Comparison of ENCODE assay signal across 8 cellular contexts in genomic region chr19:50657672-50658437, GRCh38. TPM values are rescaled to one million over a fixed set of nuclear protein-coding genes. Genes with fewer than 3 reads are reported as not detected.
DNase-seq lines count a peak whose midpoint lies in the region; ATAC-seq, FAIRE-seq and TF ChIP-seq lines count a peak whose summit lies in the region.

No MANE protein-coding gene starts in this region.

- H3K27me3 Mint-ChIP-seq in GM23338 (ENCODE audit: insufficient read depth, low read depth, poor library complexity), result peaks cover 15% of the 10 kb centered on the region
- peaks cover 60% of the 10 kb centered on the region for H3K27me3 Mint-ChIP-seq in activated CD8-positive, alpha-beta T cell treated with anti-CD3 and anti-CD28 coated beads for 36 hours

- peak overlapping the region; percentile 94 for H3K4me3 ChIP-seq in GM23338
- no peak overlapping the region for H3K4me3 ChIP-seq in HepG2 (replicated peaks in 1 of 3; ENCODE audit: insufficient read depth in 1 of 3, low read depth in 2 of 3, low read length in 3 of 3)

- ATAC-seq in GM23338 (peak; percentile 88), HepG2 (peak; percentile 76), HG03521 (IDR thresholded peaks at IDR 0.05; ENCODE audit: unreplicated experiment) (no peak)
- ATAC-seq in activated CD8-positive, alpha-beta T cell treated with anti-CD3 and anti-CD28 coated beads for 36 hours, result peak; percentile 94

- peaks cover 3% of the 10 kb centered on the region; the same call in 1 of the 2 replicates for H3K9me3 ChIP-seq in HepG2 (ENCODE audit: low read length)

- H3K27me3 ChIP-seq in GM23338 (ENCODE audit: insufficient read depth) (no peaks in the 10 kb centered on the region), HepG2 (ENCODE audit: control insufficient read depth in 1 of 2, insufficient read depth in 2 of 2, low read length in 2 of 2) (0 out of 5 replicates have a peak, but pooled peaks cover 0 to 5% of the 10 kb centered on the region in 2 experiments)

- H3K4me2 ChIP-seq in GM23338, result peak overlapping the region; percentile 93
- no peak overlapping the region for H3K4me2 ChIP-seq in HepG2 (ENCODE audit: low read depth, low read length)

- no peak for TF ChIP-seq POLR2A in HepG2 (IDR thresholded peaks at IDR 0.05; ENCODE audit: insufficient read depth in 1 of 2, low read depth in 2 of 2, low read length in 2 of 2)

- TF ChIP-seq RAD21 in HepG2 (CRISPR knock-in tag; IDR thresholded peaks at IDR 0.05), result no peak

- no peak overlapping the region for H3K27ac Mint-ChIP-seq in GM23338
- H3K27ac Mint-ChIP-seq in activated CD8-positive, alpha-beta T cell treated with anti-CD3 and anti-CD28 coated beads for 36 hours, result peak overlapping the region; percentile 90

- no peak for FAIRE-seq in HepG2 (lab: Jason Lieb, UNC)

- H3K79me2 ChIP-seq in GM23338 (replicated peaks; ENCODE audit: insufficient read depth) (no peaks in the 10 kb centered on the region), HepG2 (ENCODE audit: insufficient read depth, low read length) (no peaks in the 10 kb centered on the region)

- H2AFZ ChIP-seq in GM23338 (peak overlapping the region; percentile 70; the same call in 1 of the 2 replicates), HepG2 (ENCODE audit: low read length) (no peak overlapping the region)

- TF ChIP-seq EP300 in HepG2 (IDR thresholded peaks at IDR 0.05; ENCODE audit: low read depth in 2 of 2, low read length in 2 of 2) (no peak), HepG2 (CRISPR knock-in tag; IDR thresholded peaks at IDR 0.05; ENCODE audit: borderline replicate concordance) (no peak)

- peak overlapping the region; percentile 82 for H3K27ac ChIP-seq in GM23338 (ENCODE audit: low read depth)
- no peak overlapping the region for H3K27ac ChIP-seq in HepG2 (ENCODE audit: extremely low read length, insufficient read depth, low read length)

- intact Hi-C loops in activated CD8-positive, alpha-beta T cell treated with anti-CD3 and anti-CD28 coated beads for 36 hours (cut with micrococcal nuclease), result no loop called here
- intact Hi-C loops in HepG2 (cut with micrococcal nuclease; ENCODE audit: unreplicated experiment), result no loop called here

- in situ Hi-C loops in HepG2 (cut with HindIII; ENCODE audit: extremely low pct_ligation_motif_present, low pct_unique_long_range_greater_than_20kb), result no loop called here

- no peak for TF ChIP-seq CTCF in GM23338 (conservative IDR thresholded peaks at IDR 0.05; ENCODE audit: low read depth in 2 of 2)
- TF ChIP-seq CTCF in activated CD8-positive, alpha-beta T cell treated with anti-CD3 and anti-CD28 coated beads for 36 hours (IDR thresholded peaks at IDR 0.05), result no peak
- no peak for TF ChIP-seq CTCF in HepG2 (CRISPR knock-in tag; IDR thresholded peaks at IDR 0.05)

- H3F3A ChIP-seq in GM23338 (replicated peaks; ENCODE audit: low read depth), result 0 out of 2 replicates have a peak, but pooled peaks cover 2% of the 10 kb centered on the region

- BruUV-seq in HepG2 (replicated peaks; lab: Mats Ljungman, UMichigan), result no TSS peak

- H3K36me3 ChIP-seq in GM23338 (ENCODE audit: insufficient read depth), result no peaks in the 10 kb centered on the region
- no peaks in the 10 kb centered on the region for H3K36me3 ChIP-seq in HepG2 (replicated peaks in 1 of 2; ENCODE audit: control insufficient read depth in 1 of 2, insufficient read depth in 2 of 2, low read length in 2 of 2)

- no peak overlapping the region for H3K9ac ChIP-seq in HepG2 (ENCODE audit: insufficient read depth, low read depth, low read length)

- POLR2A ChIA-PET in activated CD8-positive, alpha-beta T cell treated with anti-CD3 and anti-CD28 coated beads for 36 hours (lab: Charles Lee), result interaction anchor here (0.5 kb wide), 1 partner anchor 67 kb away, joined by 3 read pairs; no protein-coding TSS in a partner anchor
- POLR2A ChIA-PET in HepG2 (lab: Yijun Ruan, JAX), result no interaction called here

- H3K9me2 ChIP-seq in GM23338 (ENCODE audit: insufficient read depth), result no peaks in the 10 kb centered on the region

- no peaks in the 10 kb centered on the region; the same call in 1 of the 2 replicates for H4K20me1 ChIP-seq in GM23338 (replicated peaks; ENCODE audit: insufficient read depth)
- no peaks in the 10 kb centered on the region for H4K20me1 ChIP-seq in HepG2 (ENCODE audit: insufficient read depth, low read length)

- peak; percentile 91 to 93 for DNase-seq in AML-193 (lab: John Stamatoyannopoulos, UW)
- DNase-seq in GM23338 (ENCODE audit: low spot score), result peak; percentile 100
- DNase-seq in NCI-H526 treated with DMSO at 0.1 percent for 48 hours (lab: John Stamatoyannopoulos, UW), result peak; percentile 29
- DNase-seq in activated CD8-positive, alpha-beta T cell treated with anti-CD3 and anti-CD28 coated beads for 36 hours, result peak; percentile 97
- peak; percentile 92 to 100 for DNase-seq in dermis microvascular lymphatic vessel endothelial cell (ENCODE audit: low read depth in 2 of 2)
- peak; percentile 44 for DNase-seq in HepG2 (ENCODE audit: low spot score)
- peak; percentile 83 to 86 for DNase-seq in stimulated activated CD4-positive, alpha-beta T cell treated with anti-CD3 and anti-CD28 coated beads, Interleukin-4, amount 100 ng/mL, for 4 hours

- H3K4me3 Mint-ChIP-seq in GM23338, result peak overlapping the region; percentile 68; the same call in 2 of the 3 replicates
- H3K4me3 Mint-ChIP-seq in activated CD8-positive, alpha-beta T cell treated with anti-CD3 and anti-CD28 coated beads for 36 hours, result peak overlapping the region; percentile 77

- H3K4me1 Mint-ChIP-seq in GM23338, result no peaks in the 10 kb centered on the region; the same call in 2 of the 3 replicates
- H3K4me1 Mint-ChIP-seq in activated CD8-positive, alpha-beta T cell treated with anti-CD3 and anti-CD28 coated beads for 36 hours (ENCODE audit: low read depth), result peaks cover 16% of the 10 kb centered on the region

- H3K36me3 Mint-ChIP-seq in GM23338 (ENCODE audit: low read depth), result peaks cover 58% of the 10 kb centered on the region
- H3K36me3 Mint-ChIP-seq in activated CD8-positive, alpha-beta T cell treated with anti-CD3 and anti-CD28 coated beads for 36 hours (ENCODE audit: low read depth), result peaks cover 4% of the 10 kb centered on the region

- CTCF ChIA-PET in activated CD8-positive, alpha-beta T cell treated with anti-CD3 and anti-CD28 coated beads for 36 hours (lab: Charles Lee), result no interaction called here
- CTCF ChIA-PET in HepG2 (lab: Yijun Ruan, JAX; ENCODE audit: low intra/inter-chr PET ratio, low total read pairs), result no interaction called here

- H3K4me1 ChIP-seq in GM23338 (ENCODE audit: insufficient read depth) (peaks cover 26% of the 10 kb centered on the region), HepG2 (ENCODE audit: insufficient read depth, low read length) (no peaks in the 10 kb centered on the region)

- H3K9me3 Mint-ChIP-seq in GM23338, result peaks cover 94% of the 10 kb centered on the region
- peaks cover 20% of the 10 kb centered on the region for H3K9me3 Mint-ChIP-seq in activated CD8-positive, alpha-beta T cell treated with anti-CD3 and anti-CD28 coated beads for 36 hours

- 33% methylated on average over 32 of the region's 39 CpGs for WGBS in HepG2 (ENCODE audit: low lambda C conversion rate)

RNA-seq across cellular contexts. Expression of gene C19orf81, which starts 8.6 kb away (rescaled TPM):
- 1.8 and 23.2 TPM in 2 replicates for total RNA-seq in GM23338 (2014; rRNA removed; shearing (Covaris generic))
- polyA plus RNA-seq in GM23338 (2016; fragmentation: Nextera tagmentation; extraction: Ambion mirVana), result 54.3 and 67.9 TPM in 2 replicates
- 1 to 10 TPM; 1.5 to 3.2 TPM for total RNA-seq in activated CD8-positive, alpha-beta T cell treated with anti-CD3 and anti-CD28 coated beads for 36 hours
- 0.89 TPM in 1 of 2 replicates, not detected in the other for total RNA-seq in dermis microvascular lymphatic vessel endothelial cell
- not detected in 2 replicates for total RNA-seq in HepG2 (2016; rRNA removed; fragmentation: Illumina TruSeq; extraction: Trizol)
- not detected in 2 replicates for total RNA-seq in HepG2 (2016; cell fraction: cytosol; rRNA removed; fragmentation: Illumina TruSeq; extraction: Trizol; ENCODE audit: low read depth)
- not detected in 2 replicates for total RNA-seq in HepG2 (2016; cell fraction: insoluble cytoplasmic fraction; rRNA removed; fragmentation: Illumina TruSeq; extraction: Trizol)
- not detected in 2 replicates for total RNA-seq in HepG2 (2016; cell fraction: membrane; rRNA removed; fragmentation: Illumina TruSeq; extraction: Trizol)
- not detected in 2 replicates for total RNA-seq in HepG2 (2016; cell fraction: nucleus; rRNA removed; fragmentation: Illumina TruSeq; extraction: Trizol)
- polyA plus RNA-seq in HepG2 (2011; rRNA removed), result not detected in 2 replicates
- not detected in 2 replicates for polyA plus RNA-seq in HepG2 (2011; cell fraction: cytosol; rRNA removed)
- not detected in 2 replicates for polyA plus RNA-seq in HepG2 (2011; cell fraction: nucleus; rRNA removed)
- not detected in 2 replicates for polyA plus RNA-seq in HepG2 (2012)
- not detected in 2 replicates for polyA plus RNA-seq in HepG2 (2016; cell fraction: cytosol; fragmentation: Illumina TruSeq; extraction: Trizol; ENCODE audit: low read depth)
- polyA plus RNA-seq in HepG2 (2016; cell fraction: insoluble cytoplasmic fraction; fragmentation: Illumina TruSeq; extraction: Trizol; ENCODE audit: low read depth), result not detected in 2 replicates
- not detected in 2 replicates for polyA plus RNA-seq in HepG2 (2016; cell fraction: membrane; fragmentation: Illumina TruSeq; extraction: Trizol; ENCODE audit: low read depth)
- not detected in 2 replicates for polyA plus RNA-seq in HepG2 (2016; cell fraction: nucleus; fragmentation: Illumina TruSeq; extraction: Trizol; ENCODE audit: insufficient read depth, low read depth)
- polyA minus RNA-seq in HepG2 (2011; rRNA and poly(A)+ RNA removed; ENCODE audit: low replicate concordance), result not detected in 2 replicates
- polyA minus RNA-seq in HepG2 (2011; cell fraction: cytosol; rRNA and poly(A)+ RNA removed), result not detected in 2 replicates
- polyA minus RNA-seq in HepG2 (2011; cell fraction: nucleus; rRNA and poly(A)+ RNA removed), result not detected in 2 replicates

RNA-seq across cellular contexts. Expression of gene SYT3, which starts 18.2 kb away (rescaled TPM):
- 16.4 and 25.5 TPM in 2 replicates for total RNA-seq in GM23338 (2014; rRNA removed; shearing (Covaris generic))
- polyA plus RNA-seq in GM23338 (2016; fragmentation: Nextera tagmentation; extraction: Ambion mirVana) (9.5 and 10.0 TPM in 2 replicates), HepG2 (2011; rRNA removed) (not detected in 2 replicates)
- not detected for total RNA-seq in activated CD8-positive, alpha-beta T cell treated with anti-CD3 and anti-CD28 coated beads for 36 hours
- total RNA-seq in dermis microvascular lymphatic vessel endothelial cell (under 0.01 TPM in 1 of 2 replicates, not detected in the other), HepG2 (2016; rRNA removed; fragmentation: Illumina TruSeq; extraction: Trizol) (not detected in 2 replicates)
- total RNA-seq in HepG2 (2016; cell fraction: cytosol; rRNA removed; fragmentation: Illumina TruSeq; extraction: Trizol; ENCODE audit: low read depth), result not detected in 2 replicates
- not detected in 2 replicates for total RNA-seq in HepG2 (2016; cell fraction: insoluble cytoplasmic fraction; rRNA removed; fragmentation: Illumina TruSeq; extraction: Trizol)
- not detected in 2 replicates for total RNA-seq in HepG2 (2016; cell fraction: membrane; rRNA removed; fragmentation: Illumina TruSeq; extraction: Trizol)
- total RNA-seq in HepG2 (2016; cell fraction: nucleus; rRNA removed; fragmentation: Illumina TruSeq; extraction: Trizol), result not detected in 2 replicates
- polyA plus RNA-seq in HepG2 (2011; cell fraction: cytosol; rRNA removed), result not detected in 2 replicates
- polyA plus RNA-seq in HepG2 (2011; cell fraction: nucleus; rRNA removed), result not detected in 2 replicates
- polyA plus RNA-seq in HepG2 (2012), result not detected in 2 replicates
- polyA plus RNA-seq in HepG2 (2016; cell fraction: cytosol; fragmentation: Illumina TruSeq; extraction: Trizol; ENCODE audit: low read depth), result not detected in 2 replicates
- polyA plus RNA-seq in HepG2 (2016; cell fraction: insoluble cytoplasmic fraction; fragmentation: Illumina TruSeq; extraction: Trizol; ENCODE audit: low read depth), result not detected in 2 replicates
- not detected in 2 replicates for polyA plus RNA-seq in HepG2 (2016; cell fraction: membrane; fragmentation: Illumina TruSeq; extraction: Trizol; ENCODE audit: low read depth)
- not detected in 2 replicates for polyA plus RNA-seq in HepG2 (2016; cell fraction: nucleus; fragmentation: Illumina TruSeq; extraction: Trizol; ENCODE audit: insufficient read depth, low read depth)
- not detected in 2 replicates for polyA minus RNA-seq in HepG2 (2011; rRNA and poly(A)+ RNA removed; ENCODE audit: low replicate concordance)
- not detected in 2 replicates for polyA minus RNA-seq in HepG2 (2011; cell fraction: cytosol; rRNA and poly(A)+ RNA removed)
- not detected in 2 replicates for polyA minus RNA-seq in HepG2 (2011; cell fraction: nucleus; rRNA and poly(A)+ RNA removed)

Comparison
In these comparisons a context has a peak if more than half of its experiments do, and no peak if none do; other contexts are left out.
1. DNase-seq: peak in every context shown above with its lines; median percentile 100 in GM23338; 97 in activated CD8-positive, alpha-beta T cell treated with anti-CD3 and anti-CD28 coated beads for 36 hours; 96 in dermis microvascular lymphatic vessel endothelial cell; 92 in AML-193; 84 in stimulated activated CD4-positive, alpha-beta T cell treated with anti-CD3 and anti-CD28 coated beads, Interleukin-4, amount 100 ng/mL, for 4 hours; 44 in HepG2; 29 in NCI-H526 treated with DMSO at 0.1 percent for 48 hours.
2. RNA of gene SYT3, which starts 18.2 kb away (total RNA-seq): 16.4 to 25.5 TPM in GM23338; not detected in activated CD8-positive, alpha-beta T cell treated with anti-CD3 and anti-CD28 coated beads for 36 hours, under 0.01 TPM in dermis microvascular lymphatic vessel endothelial cell and not detected in HepG2; every median in the first group is over 10 times any median in the second.